ENCODE assay signal across 8 cellular contexts in genomic region chr15:57705746-57706404, GRCh38.
DNase-seq lines count a peak whose midpoint lies in the region; ATAC-seq lines count a peak whose summit lies in the region.

No MANE protein-coding gene starts in this region.

- peak; percentile 2 for DNase-seq in DMS79 treated with DMSO at 0.1 percent for 48 hours (lab: John Stamatoyannopoulos, UW)
- DNase-seq in DMS79 (lab: John Stamatoyannopoulos, UW): no peak
- peak; percentile 12 for DNase-seq in inferior parietal cortex (ENCODE audit: extremely low spot score)
- no peak for DNase-seq in NCI-H1436 treated with DMSO at 0.1 percent for 48 hours (lab: John Stamatoyannopoulos, UW)

- H3K4me3 Mint-ChIP-seq in activated naive CD8-positive, alpha-beta T cell: peak overlapping the region; percentile 89

- peaks cover 3 to 20% of the 10 kb centered on the region in 2 donors for H3K36me3 ChIP-seq in stomach smooth muscle (ENCODE audit: control insufficient read depth in 2 of 2, insufficient read depth in 2 of 2, low read length in 2 of 2)

- no peaks in the 10 kb centered on the region for H3K27me3 Mint-ChIP-seq in activated naive CD8-positive, alpha-beta T cell

- peaks cover 77% of the 10 kb centered on the region for H3K4me1 Mint-ChIP-seq in activated naive CD8-positive, alpha-beta T cell (ENCODE audit: low read depth)

- H3K9me3 ChIP-seq in stomach smooth muscle (ENCODE audit: control insufficient read depth in 2 of 2, low read length in 2 of 2): no peaks in the 10 kb centered on the region

- H3K27ac Mint-ChIP-seq in activated naive CD8-positive, alpha-beta T cell: peak overlapping the region; percentile 94

- H3K27me3 ChIP-seq in stomach smooth muscle (ENCODE audit: control insufficient read depth in 1 of 2, insufficient read depth in 2 of 2, low read length in 2 of 2): no peaks in the 10 kb centered on the region

- peak overlapping the region; percentile 95 for H3K27ac ChIP-seq in stomach smooth muscle (ENCODE audit: low read length)

- peaks cover 21% of the 10 kb centered on the region for H3K4me1 ChIP-seq in stomach smooth muscle (ENCODE audit: control insufficient read depth, insufficient read depth, low read length)

- peaks cover 4% of the 10 kb centered on the region for H3K36me3 Mint-ChIP-seq in activated naive CD8-positive, alpha-beta T cell

- H3K9me3 Mint-ChIP-seq in activated naive CD8-positive, alpha-beta T cell (ENCODE audit: low read depth): no peaks in the 10 kb centered on the region

- peak overlapping the region; percentile 68 to 97 for H3K9ac ChIP-seq in stomach smooth muscle (ENCODE audit: low read length in 2 of 2)

- no peak for ATAC-seq in GM18870 (IDR thresholded peaks at IDR 0.05; ENCODE audit: unreplicated experiment)
- ATAC-seq in GM18909 (IDR thresholded peaks at IDR 0.05; ENCODE audit: poor library complexity, unreplicated experiment): no peak

- H3K4me3 ChIP-seq in stomach smooth muscle (ENCODE audit: low read length in 2 of 2): peak overlapping the region; percentile 96 to 99

Comparison
In these comparisons a context has a peak if more than half of its experiments do, and no peak if none do; other contexts are left out.
1. DNase-seq: peak in DMS79 treated with DMSO at 0.1 percent for 48 hours (single experiment) and inferior parietal cortex (single experiment); none in DMS79 (single experiment) and NCI-H1436 treated with DMSO at 0.1 percent for 48 hours (single experiment).